In genomic region chr6:145349950-145350510, GRCh38 we compare ENCODE assay signal across 11 cellular contexts.
DNase-seq lines count a peak whose midpoint lies in the region; ATAC-seq and TF ChIP-seq lines count a peak whose summit lies in the region.
"Had no signal": no experiment of that assay in that cellular context is flagged by ENCODE, and none has a peak within 500 bp of the region (broad histone marks: within the 10 kb centered on the region; RNA-seq: fewer than 3 reads in every experiment).

No MANE protein-coding gene starts in this region.

- CTCF ChIA-PET in activated B cell treated with CpG ODN at 0.5 μM for 24 hours (lab: Charles Lee): interaction anchor here (0.5 kb wide), 1 partner anchor 74 kb away, joined by 5 read pairs; no protein-coding TSS in a partner anchor

- H3K4me3 Mint-ChIP-seq in activated B cell treated with CpG ODN at 0.5 μM for 24 hours: peak overlapping the region; percentile 42
- H3K4me3 Mint-ChIP-seq: activated CD4-positive, alpha-beta T cell treated with anti-CD3 and anti-CD28 coated beads for 36 hours had no signal

- H3K9me3 Mint-ChIP-seq in activated B cell treated with CpG ODN at 0.5 μM for 24 hours: no peaks in the 10 kb centered on the region

- DNase-seq in activated B cell treated with CpG ODN at 0.5 μM for 24 hours (no peak), globus pallidus (ENCODE audit: low spot score) (no peak), NCI-H226 (no peak), NCI-H2107 treated with DMSO at 0.1 percent for 48 hours (lab: John Stamatoyannopoulos, UW; ENCODE audit: unreplicated experiment) (no peak), NCI-H2029 treated with DMSO at 0.1 percent for 48 hours (lab: John Stamatoyannopoulos, UW) (no peak)
- DNase-seq: activated CD4-positive, alpha-beta T cell treated with anti-CD3 and anti-CD28 coated beads for 36 hours; NCI-H1436; ovary had no signal

- intact Hi-C loops in activated B cell treated with CpG ODN at 0.5 μM for 24 hours (cut with micrococcal nuclease): no loop called here

- peaks cover 30% of the 10 kb centered on the region for H3K4me1 Mint-ChIP-seq in activated B cell treated with CpG ODN at 0.5 μM for 24 hours
- H3K4me1 Mint-ChIP-seq: activated CD4-positive, alpha-beta T cell treated with anti-CD3 and anti-CD28 coated beads for 36 hours had no signal

- POLR2A ChIA-PET in activated B cell treated with CpG ODN at 0.5 μM for 24 hours (lab: Charles Lee): no interaction called here

- H3K36me3 Mint-ChIP-seq in activated B cell treated with CpG ODN at 0.5 μM for 24 hours (ENCODE audit: low read depth): no peaks in the 10 kb centered on the region

- H3K27ac Mint-ChIP-seq in activated B cell treated with CpG ODN at 0.5 μM for 24 hours: no peak overlapping the region
- H3K27ac Mint-ChIP-seq: activated CD4-positive, alpha-beta T cell treated with anti-CD3 and anti-CD28 coated beads for 36 hours had no signal

- H3K27me3 Mint-ChIP-seq in activated B cell treated with CpG ODN at 0.5 μM for 24 hours: no peaks in the 10 kb centered on the region

- no peak for TF ChIP-seq CTCF in activated B cell treated with CpG ODN at 0.5 μM for 24 hours (IDR thresholded peaks at IDR 0.05)

- ATAC-seq in GM18508 (IDR thresholded peaks at IDR 0.05; ENCODE audit: insufficient read depth, unreplicated experiment) (peak; percentile 86), GM21367 (IDR thresholded peaks at IDR 0.05; ENCODE audit: unreplicated experiment) (peak; percentile 71), HG03064 (IDR thresholded peaks at IDR 0.05; ENCODE audit: low read depth, unreplicated experiment) (peak; percentile 71), activated B cell treated with CpG ODN at 0.5 μM for 24 hours (ENCODE audit: low read depth) (peak; percentile 73)
- ATAC-seq: activated CD4-positive, alpha-beta T cell treated with anti-CD3 and anti-CD28 coated beads for 36 hours had no signal
